Comparison of ENCODE assay signal across 8 cellular contexts in genomic region chr6:149545754-149546471, GRCh38. TPM values are rescaled to one million over a fixed set of nuclear protein-coding genes. Genes with fewer than 3 reads are reported as not detected.
DNase-seq lines count a peak whose midpoint lies in the region; ATAC-seq and TF ChIP-seq lines count a peak whose summit lies in the region.

A gene with protein sequence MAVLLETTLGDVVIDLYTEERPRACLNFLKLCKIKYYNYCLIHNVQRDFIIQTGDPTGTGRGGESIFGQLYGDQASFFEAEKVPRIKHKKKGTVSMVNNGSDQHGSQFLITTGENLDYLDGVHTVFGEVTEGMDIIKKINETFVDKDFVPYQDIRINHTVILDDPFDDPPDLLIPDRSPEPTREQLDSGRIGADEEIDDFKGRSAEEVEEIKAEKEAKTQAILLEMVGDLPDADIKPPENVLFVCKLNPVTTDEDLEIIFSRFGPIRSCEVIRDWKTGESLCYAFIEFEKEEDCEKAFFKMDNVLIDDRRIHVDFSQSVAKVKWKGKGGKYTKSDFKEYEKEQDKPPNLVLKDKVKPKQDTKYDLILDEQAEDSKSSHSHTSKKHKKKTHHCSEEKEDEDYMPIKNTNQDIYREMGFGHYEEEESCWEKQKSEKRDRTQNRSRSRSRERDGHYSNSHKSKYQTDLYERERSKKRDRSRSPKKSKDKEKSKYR (minus strand): TSS chr6:149546043. CDS start chr6:149546005, 38 bp downstream.

- H3K9me3 ChIP-seq in liver (ENCODE audit: control insufficient read depth in 4 of 4, low read length in 3 of 4), result no peaks in the 10 kb centered on the region

- H3K27ac ChIP-seq in liver (ENCODE audit: low read depth in 1 of 2, low read length in 2 of 2), result peak within 1 kb of the TSS; percentile 86 to 98

- WGBS in liver, result under 1% methylated on average over 71 of the region's 71 CpGs

- peak; percentile 61 for TF ChIP-seq CTCF in liver (IDR thresholded peaks at IDR 0.05; ENCODE audit: low read depth, low read length, missing input control)

- no peaks in the 10 kb centered on the region for H3K36me3 ChIP-seq in liver (ENCODE audit: control insufficient read depth in 4 of 4, insufficient read depth in 3 of 4, low read depth in 1 of 4, low read length in 3 of 4)

- H3K27me3 ChIP-seq in liver (ENCODE audit: control insufficient read depth in 4 of 4, insufficient read depth in 4 of 4, low read length in 3 of 4), result no peaks in the 10 kb centered on the region

- DNase-seq in CD1c-positive myeloid dendritic cell (ENCODE audit: extremely low spot score), result peak; percentile 99
- peak; percentile 80 for DNase-seq in NCI-H748 treated with DMSO at 0.1 percent for 48 hours (lab: John Stamatoyannopoulos, UW)
- peak; percentile 93 to 95 for DNase-seq in activated CD4-positive, alpha-beta T cell treated with anti-CD3 and anti-CD28 coated beads, Interleukin-2, amount 50 U/mL, for 4 hours
- DNase-seq in dermis blood vessel endothelial cell, result peak; percentile 97
- DNase-seq in stimulated activated CD4-positive, alpha-beta T cell treated with anti-CD3 and anti-CD28 coated beads, Interleukin-4, amount 100 ng/mL, for 24 hours, result peak; percentile 96

- peaks cover 0 to 25% (median 17%) of the 10 kb centered on the region in 4 donors for H3K4me1 ChIP-seq in liver (ENCODE audit: control insufficient read depth in 4 of 4, insufficient read depth in 4 of 4, low read length in 3 of 4)

- H3K9ac ChIP-seq in liver (ENCODE audit: low read depth in 1 of 2, low read length in 2 of 2), result peak within 1 kb of the TSS; percentile 55 to 100

- H3K4me3 ChIP-seq in liver (ENCODE audit: low read depth in 1 of 3, low read length in 3 of 3), result peak within 1 kb of the TSS; percentile 85 to 96 (median 93)

- ATAC-seq in GM19351 (IDR thresholded peaks at IDR 0.05; ENCODE audit: unreplicated experiment) (peak; percentile 90), HG03521 (IDR thresholded peaks at IDR 0.05; ENCODE audit: unreplicated experiment) (peak; percentile 90)

- TF ChIP-seq RAD21 in liver (IDR thresholded peaks at IDR 0.05), result peak; percentile 42 to 53

TF ChIP-seq in liver, 16 proteins besides CTCF, POLR2A, EP300 and RAD21:
- TF ChIP-seq, protein P1, sequence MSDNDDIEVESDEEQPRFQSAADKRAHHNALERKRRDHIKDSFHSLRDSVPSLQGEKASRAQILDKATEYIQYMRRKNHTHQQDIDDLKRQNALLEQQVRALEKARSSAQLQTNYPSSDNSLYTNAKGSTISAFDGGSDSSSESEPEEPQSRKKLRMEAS (IDR thresholded peaks at IDR 0.05), result peak; percentile 56
- TF ChIP-seq, protein P2, sequence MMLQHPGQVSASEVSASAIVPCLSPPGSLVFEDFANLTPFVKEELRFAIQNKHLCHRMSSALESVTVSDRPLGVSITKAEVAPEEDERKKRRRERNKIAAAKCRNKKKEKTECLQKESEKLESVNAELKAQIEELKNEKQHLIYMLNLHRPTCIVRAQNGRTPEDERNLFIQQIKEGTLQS (IDR thresholded peaks at IDR 0.05), result peak; percentile 42
- TF ChIP-seq NR2F2 (IDR thresholded peaks at IDR 0.05) (no peak), HNF4A (conservative IDR thresholded peaks at IDR 0.05) (no peak), RXRA (IDR thresholded peaks at IDR 0.05) (no peak), FOXA2 (IDR thresholded peaks at IDR 0.05) (no peak), TAF1 (conservative IDR thresholded peaks at IDR 0.05) (peak; percentile 32), EGR1 (IDR thresholded peaks at IDR 0.05; ENCODE audit: low read depth in 2 of 2) (peak; percentile 58 to 90), SP1 (IDR thresholded peaks at IDR 0.05) (peak; percentile 64), FOXA1 (IDR thresholded peaks at IDR 0.05) (peak; percentile 42), YY1 (IDR thresholded peaks at IDR 0.05) (peak; percentile 94), JUND (IDR thresholded peaks at IDR 0.05) (no peak), HNF4G (IDR thresholded peaks at IDR 0.05) (no peak), GABPA (IDR thresholded peaks at IDR 0.05 in 1 of 2, conservative IDR thresholded peaks at IDR 0.05 in 1 of 2) (peak; percentile 66 to 93), REST (IDR thresholded peaks at IDR 0.05) (peak; percentile 54)
- TF ChIP-seq, protein P3, sequence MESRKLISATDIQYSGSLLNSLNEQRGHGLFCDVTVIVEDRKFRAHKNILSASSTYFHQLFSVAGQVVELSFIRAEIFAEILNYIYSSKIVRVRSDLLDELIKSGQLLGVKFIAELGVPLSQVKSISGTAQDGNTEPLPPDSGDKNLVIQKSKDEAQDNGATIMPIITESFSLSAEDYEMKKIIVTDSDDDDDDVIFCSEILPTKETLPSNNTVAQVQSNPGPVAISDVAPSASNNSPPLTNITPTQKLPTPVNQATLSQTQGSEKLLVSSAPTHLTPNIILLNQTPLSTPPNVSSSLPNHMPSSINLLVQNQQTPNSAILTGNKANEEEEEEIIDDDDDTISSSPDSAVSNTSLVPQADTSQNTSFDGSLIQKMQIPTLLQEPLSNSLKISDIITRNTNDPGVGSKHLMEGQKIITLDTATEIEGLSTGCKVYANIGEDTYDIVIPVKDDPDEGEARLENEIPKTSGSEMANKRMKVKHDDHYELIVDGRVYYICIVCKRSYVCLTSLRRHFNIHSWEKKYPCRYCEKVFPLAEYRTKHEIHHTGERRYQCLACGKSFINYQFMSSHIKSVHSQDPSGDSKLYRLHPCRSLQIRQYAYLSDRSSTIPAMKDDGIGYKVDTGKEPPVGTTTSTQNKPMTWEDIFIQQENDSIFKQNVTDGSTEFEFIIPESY (IDR thresholded peaks at IDR 0.05), result peak; percentile 19

RNA-seq across cellular contexts. Expression of the gene that starts here (rescaled TPM):
- total RNA-seq in dermis blood vessel endothelial cell (30.3 and 42.0 TPM in 2 replicates), liver (10 to 100 TPM; 11.7 to 13.1 TPM)
- polyA plus RNA-seq in liver, result 1 to 10 TPM; 6.4 to 7.5 TPM

Comparison
In these comparisons a context has a peak if more than half of its experiments do, and no peak if none do; other contexts are left out.
1. Peak in every context shown above with its lines: DNase-seq, ATAC-seq, H3K4me3 ChIP-seq and H3K27ac ChIP-seq.